ENCODE assay signal across 8 cellular contexts in the genomic region with DNA sequence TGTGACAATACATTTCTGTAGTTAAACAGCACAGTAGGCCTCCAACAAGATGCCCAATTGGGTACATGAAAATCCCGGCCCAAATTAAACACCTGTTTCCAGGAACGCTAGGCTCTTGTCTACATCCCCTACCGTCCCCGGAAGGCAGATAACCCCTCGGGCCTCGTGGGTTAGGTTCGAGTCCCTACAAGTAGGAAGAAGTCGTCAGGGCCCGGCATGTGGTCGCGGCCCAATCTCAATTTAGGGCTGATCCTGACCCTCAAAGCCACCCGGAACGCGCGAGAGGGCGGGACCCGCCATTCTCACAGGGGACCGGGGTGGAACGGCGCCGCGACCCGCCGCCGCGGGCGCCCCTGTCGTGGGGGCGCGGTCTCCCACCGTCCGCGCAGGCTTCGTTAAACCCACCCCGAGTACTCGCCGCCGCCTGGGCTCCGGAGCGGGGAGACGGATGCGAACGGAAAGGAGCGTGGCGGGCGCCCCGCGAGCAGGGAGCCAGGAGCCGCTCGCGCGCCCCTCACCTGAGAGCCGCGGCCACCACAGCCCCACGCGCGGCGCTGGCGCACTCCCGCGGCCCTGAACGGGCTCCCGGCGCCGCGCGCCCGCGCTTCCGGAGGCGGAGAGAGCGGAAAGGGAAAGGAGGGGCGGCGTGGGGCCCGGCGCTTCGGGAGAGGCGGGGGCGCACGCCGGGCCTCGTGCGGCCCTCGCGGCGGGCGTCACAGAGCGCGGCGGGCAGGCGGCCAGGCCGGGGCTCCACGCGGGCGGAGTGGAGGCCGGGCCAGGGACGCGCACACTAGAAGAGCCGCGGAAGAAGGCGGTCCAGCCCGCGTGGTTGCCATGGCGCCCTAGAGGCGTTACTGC. TPM values are rescaled to one million over a fixed set of nuclear protein-coding genes. Genes with fewer than 3 reads are reported as not detected.
DNase-seq lines count a peak whose midpoint lies in the region; ATAC-seq and TF ChIP-seq lines count a peak whose summit lies in the region.

CFAP97 (minus strand) TSS at position 621 of the 858 bp plus-strand sequence. CDS start 12,804 bp downstream, outside the sequence.

- no peaks in the 10 kb centered on the region for H3K9me3 ChIP-seq in iPS-20b (ENCODE audit: insufficient read depth, low read depth, low read length)
- no peaks in the 10 kb centered on the region for H3K9me3 ChIP-seq in skeletal muscle tissue (ENCODE audit: control insufficient read depth in 3 of 3, low read length in 3 of 3)

- DNase-seq in NCI-H524 (lab: John Stamatoyannopoulos, UW) = peak; percentile 34 to 67
- no peak for DNase-seq in NCI-H524 treated with DMSO at 0.1 percent for 48 hours (lab: John Stamatoyannopoulos, UW)
- DNase-seq in NCI-H2081 treated with DMSO at 0.1 percent for 48 hours (lab: John Stamatoyannopoulos, UW) = peak; percentile 46
- peak; percentile 81 to 89 for DNase-seq in T47D (ENCODE audit: low read depth in 1 of 2, low spot score in 1 of 2)

- in situ Hi-C loops in T47D (cut with HindIII; ENCODE audit: low pct_unique_long_range_greater_than_20kb, low sequenced_read_pairs) = no loop called here

- peak within 1 kb of the TSS; percentile 81; the same call in 1 of the 2 replicates for H3K9ac ChIP-seq in iPS-20b (ENCODE audit: low read depth, low read length)
- H3K9ac ChIP-seq in skeletal muscle tissue (ENCODE audit: low read depth in 1 of 3, low read length in 3 of 3) = peak within 1 kb of the TSS; percentile 65 to 89 (median 88)

- ATAC-seq in HG02870 (IDR thresholded peaks at IDR 0.05; ENCODE audit: unreplicated experiment) = peak; percentile 68

- H3K27ac ChIP-seq in VCaP = peak within 1 kb of the TSS; percentile 98
- H3K27ac ChIP-seq in iPS-20b (ENCODE audit: low read length) = no peak within 1 kb of the TSS
- H3K27ac ChIP-seq in skeletal muscle tissue (ENCODE audit: low read depth, low read length) = peak within 1 kb of the TSS; percentile 93

- peaks cover 27% of the 10 kb centered on the region for H3K27me3 ChIP-seq in iPS-20b (ENCODE audit: insufficient read depth, low read length)
- no peaks in the 10 kb centered on the region for H3K27me3 ChIP-seq in skeletal muscle tissue (ENCODE audit: control insufficient read depth in 3 of 3, insufficient read depth in 3 of 3, low read length in 3 of 3)

- H3K4me3 ChIP-seq in iPS-20b (ENCODE audit: low read length) (peak within 1 kb of the TSS; percentile 69), skeletal muscle tissue (ENCODE audit: low read length in 3 of 3) (peak within 1 kb of the TSS; percentile 69 to 77 (median 74))

- H3K4me1 ChIP-seq in iPS-20b (ENCODE audit: insufficient read depth, low read length) = peaks cover 19% of the 10 kb centered on the region; the same call in 1 of the 2 replicates
- peaks cover 5 to 20% (median 7%) of the 10 kb centered on the region in 3 donors for H3K4me1 ChIP-seq in skeletal muscle tissue (ENCODE audit: control insufficient read depth in 3 of 3, insufficient read depth in 3 of 3, low read length in 3 of 3)

- H3K36me3 ChIP-seq in iPS-20b (ENCODE audit: insufficient read depth, low read depth, low read length) (0 out of 2 replicates have a peak, but pooled peaks cover 3% of the 10 kb centered on the region), skeletal muscle tissue (ENCODE audit: control insufficient read depth in 3 of 3, insufficient read depth in 3 of 3, low read length in 3 of 3) (no peaks in the 10 kb centered on the region)

- TF ChIP-seq CTCF in VCaP (conservative IDR thresholded peaks at IDR 0.05) = no peak

RNA-seq across cellular contexts. Expression of gene CFAP97, which starts in this region (rescaled TPM):
- total RNA-seq in skeletal muscle tissue = 15.1 TPM
